In the genomic region with DNA sequence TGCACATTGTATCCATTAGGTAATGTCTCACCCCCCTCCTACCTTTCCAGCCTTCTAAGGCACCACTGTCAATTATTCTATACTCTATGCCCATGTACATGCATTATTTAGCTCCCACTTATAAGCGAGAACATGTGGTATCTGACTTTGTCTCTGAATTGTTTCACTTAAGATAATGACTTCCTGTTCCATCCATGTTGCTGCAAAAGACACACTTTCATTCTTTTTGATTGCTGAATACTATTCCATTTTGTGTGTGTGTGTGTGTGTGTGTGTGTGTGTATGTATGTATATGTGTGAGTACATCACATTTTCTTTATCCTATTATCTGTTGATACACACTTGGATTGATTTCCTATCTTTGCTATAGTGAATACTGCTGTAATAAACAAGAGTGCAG, we compare ENCODE assay signal across 2 cellular contexts.
TF ChIP-seq lines count a peak whose summit lies in the region.

No MANE protein-coding gene starts in this region.

TF ChIP-seq in HEK293, 187 proteins besides CTCF, POLR2A, EP300 and RAD21:
- TF ChIP-seq, protein P1, sequence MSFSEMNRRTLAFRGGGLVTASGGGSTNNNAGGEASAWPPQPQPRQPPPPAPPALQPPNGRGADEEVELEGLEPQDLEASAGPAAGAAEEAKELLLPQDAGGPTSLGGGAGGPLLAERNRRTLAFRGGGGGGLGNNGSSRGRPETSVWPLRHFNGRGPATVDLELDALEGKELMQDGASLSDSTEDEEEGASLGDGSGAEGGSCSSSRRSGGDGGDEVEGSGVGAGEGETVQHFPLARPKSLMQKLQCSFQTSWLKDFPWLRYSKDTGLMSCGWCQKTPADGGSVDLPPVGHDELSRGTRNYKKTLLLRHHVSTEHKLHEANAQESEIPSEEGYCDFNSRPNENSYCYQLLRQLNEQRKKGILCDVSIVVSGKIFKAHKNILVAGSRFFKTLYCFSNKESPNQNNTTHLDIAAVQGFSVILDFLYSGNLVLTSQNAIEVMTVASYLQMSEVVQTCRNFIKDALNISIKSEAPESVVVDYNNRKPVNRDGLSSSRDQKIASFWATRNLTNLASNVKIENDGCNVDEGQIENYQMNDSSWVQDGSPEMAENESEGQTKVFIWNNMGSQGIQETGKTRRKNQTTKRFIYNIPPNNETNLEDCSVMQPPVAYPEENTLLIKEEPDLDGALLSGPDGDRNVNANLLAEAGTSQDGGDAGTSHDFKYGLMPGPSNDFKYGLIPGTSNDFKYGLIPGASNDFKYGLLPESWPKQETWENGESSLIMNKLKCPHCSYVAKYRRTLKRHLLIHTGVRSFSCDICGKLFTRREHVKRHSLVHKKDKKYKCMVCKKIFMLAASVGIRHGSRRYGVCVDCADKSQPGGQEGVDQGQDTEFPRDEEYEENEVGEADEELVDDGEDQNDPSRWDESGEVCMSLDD (tag by site-specific recombination; IDR thresholded peaks at IDR 0.05) = no peak
- no peak for TF ChIP-seq ZNF621 (tag by site-specific recombination; IDR thresholded peaks at IDR 0.05)
- TF ChIP-seq, protein P2, sequence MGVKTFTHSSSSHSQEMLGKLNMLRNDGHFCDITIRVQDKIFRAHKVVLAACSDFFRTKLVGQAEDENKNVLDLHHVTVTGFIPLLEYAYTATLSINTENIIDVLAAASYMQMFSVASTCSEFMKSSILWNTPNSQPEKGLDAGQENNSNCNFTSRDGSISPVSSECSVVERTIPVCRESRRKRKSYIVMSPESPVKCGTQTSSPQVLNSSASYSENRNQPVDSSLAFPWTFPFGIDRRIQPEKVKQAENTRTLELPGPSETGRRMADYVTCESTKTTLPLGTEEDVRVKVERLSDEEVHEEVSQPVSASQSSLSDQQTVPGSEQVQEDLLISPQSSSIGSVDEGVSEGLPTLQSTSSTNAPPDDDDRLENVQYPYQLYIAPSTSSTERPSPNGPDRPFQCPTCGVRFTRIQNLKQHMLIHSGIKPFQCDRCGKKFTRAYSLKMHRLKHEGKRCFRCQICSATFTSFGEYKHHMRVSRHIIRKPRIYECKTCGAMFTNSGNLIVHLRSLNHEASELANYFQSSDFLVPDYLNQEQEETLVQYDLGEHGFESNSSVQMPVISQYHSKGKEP (tag by site-specific recombination; IDR thresholded peaks at IDR 0.05) = no peak
- no peak for TF ChIP-seq ZNF501 (tag by site-specific recombination; IDR thresholded peaks at IDR 0.05)
- TF ChIP-seq, protein P3, sequence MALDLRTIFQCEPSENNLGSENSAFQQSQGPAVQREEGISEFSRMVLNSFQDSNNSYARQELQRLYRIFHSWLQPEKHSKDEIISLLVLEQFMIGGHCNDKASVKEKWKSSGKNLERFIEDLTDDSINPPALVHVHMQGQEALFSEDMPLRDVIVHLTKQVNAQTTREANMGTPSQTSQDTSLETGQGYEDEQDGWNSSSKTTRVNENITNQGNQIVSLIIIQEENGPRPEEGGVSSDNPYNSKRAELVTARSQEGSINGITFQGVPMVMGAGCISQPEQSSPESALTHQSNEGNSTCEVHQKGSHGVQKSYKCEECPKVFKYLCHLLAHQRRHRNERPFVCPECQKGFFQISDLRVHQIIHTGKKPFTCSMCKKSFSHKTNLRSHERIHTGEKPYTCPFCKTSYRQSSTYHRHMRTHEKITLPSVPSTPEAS (tag by site-specific recombination; IDR thresholded peaks at IDR 0.05) = peak; percentile 59
- no peak for TF ChIP-seq HOXA7 (CRISPR knock-in tag; IDR thresholded peaks at IDR 0.05; ENCODE audit: borderline replicate concordance)
- TF ChIP-seq ZNF248 (tag by site-specific recombination; IDR thresholded peaks at IDR 0.05) = no peak
- TF ChIP-seq ZNF585B (tag by site-specific recombination; IDR thresholded peaks at IDR 0.05) = no peak
- 0 out of 2 replicates have a peak, but pooled peaks have one; percentile 24 for TF ChIP-seq ZNF146 (tag by site-specific recombination; IDR thresholded peaks at IDR 0.05)

TF ChIP-seq in K562, 482 proteins besides CTCF, POLR2A, EP300 and RAD21 (continued from another document):
- TF ChIP-seq, protein P4, sequence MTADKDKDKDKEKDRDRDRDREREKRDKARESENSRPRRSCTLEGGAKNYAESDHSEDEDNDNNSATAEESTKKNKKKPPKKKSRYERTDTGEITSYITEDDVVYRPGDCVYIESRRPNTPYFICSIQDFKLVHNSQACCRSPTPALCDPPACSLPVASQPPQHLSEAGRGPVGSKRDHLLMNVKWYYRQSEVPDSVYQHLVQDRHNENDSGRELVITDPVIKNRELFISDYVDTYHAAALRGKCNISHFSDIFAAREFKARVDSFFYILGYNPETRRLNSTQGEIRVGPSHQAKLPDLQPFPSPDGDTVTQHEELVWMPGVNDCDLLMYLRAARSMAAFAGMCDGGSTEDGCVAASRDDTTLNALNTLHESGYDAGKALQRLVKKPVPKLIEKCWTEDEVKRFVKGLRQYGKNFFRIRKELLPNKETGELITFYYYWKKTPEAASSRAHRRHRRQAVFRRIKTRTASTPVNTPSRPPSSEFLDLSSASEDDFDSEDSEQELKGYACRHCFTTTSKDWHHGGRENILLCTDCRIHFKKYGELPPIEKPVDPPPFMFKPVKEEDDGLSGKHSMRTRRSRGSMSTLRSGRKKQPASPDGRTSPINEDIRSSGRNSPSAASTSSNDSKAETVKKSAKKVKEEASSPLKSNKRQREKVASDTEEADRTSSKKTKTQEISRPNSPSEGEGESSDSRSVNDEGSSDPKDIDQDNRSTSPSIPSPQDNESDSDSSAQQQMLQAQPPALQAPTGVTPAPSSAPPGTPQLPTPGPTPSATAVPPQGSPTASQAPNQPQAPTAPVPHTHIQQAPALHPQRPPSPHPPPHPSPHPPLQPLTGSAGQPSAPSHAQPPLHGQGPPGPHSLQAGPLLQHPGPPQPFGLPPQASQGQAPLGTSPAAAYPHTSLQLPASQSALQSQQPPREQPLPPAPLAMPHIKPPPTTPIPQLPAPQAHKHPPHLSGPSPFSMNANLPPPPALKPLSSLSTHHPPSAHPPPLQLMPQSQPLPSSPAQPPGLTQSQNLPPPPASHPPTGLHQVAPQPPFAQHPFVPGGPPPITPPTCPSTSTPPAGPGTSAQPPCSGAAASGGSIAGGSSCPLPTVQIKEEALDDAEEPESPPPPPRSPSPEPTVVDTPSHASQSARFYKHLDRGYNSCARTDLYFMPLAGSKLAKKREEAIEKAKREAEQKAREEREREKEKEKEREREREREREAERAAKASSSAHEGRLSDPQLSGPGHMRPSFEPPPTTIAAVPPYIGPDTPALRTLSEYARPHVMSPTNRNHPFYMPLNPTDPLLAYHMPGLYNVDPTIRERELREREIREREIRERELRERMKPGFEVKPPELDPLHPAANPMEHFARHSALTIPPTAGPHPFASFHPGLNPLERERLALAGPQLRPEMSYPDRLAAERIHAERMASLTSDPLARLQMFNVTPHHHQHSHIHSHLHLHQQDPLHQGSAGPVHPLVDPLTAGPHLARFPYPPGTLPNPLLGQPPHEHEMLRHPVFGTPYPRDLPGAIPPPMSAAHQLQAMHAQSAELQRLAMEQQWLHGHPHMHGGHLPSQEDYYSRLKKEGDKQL (CRISPR knock-in tag; IDR thresholded peaks at IDR 0.05; ENCODE audit: borderline replicate concordance) = no peak
- peak; percentile 65 for TF ChIP-seq ZNF146 (CRISPR knock-in tag; IDR thresholded peaks at IDR 0.05; ENCODE audit: unreplicated experiment)
- TF ChIP-seq RBM25 (IDR thresholded peaks at IDR 0.05; ENCODE audit: low read depth, low read length, severe bottlenecking) = peak; percentile 59
